8 cellular contexts compared by ENCODE assay signal in the genomic region with DNA sequence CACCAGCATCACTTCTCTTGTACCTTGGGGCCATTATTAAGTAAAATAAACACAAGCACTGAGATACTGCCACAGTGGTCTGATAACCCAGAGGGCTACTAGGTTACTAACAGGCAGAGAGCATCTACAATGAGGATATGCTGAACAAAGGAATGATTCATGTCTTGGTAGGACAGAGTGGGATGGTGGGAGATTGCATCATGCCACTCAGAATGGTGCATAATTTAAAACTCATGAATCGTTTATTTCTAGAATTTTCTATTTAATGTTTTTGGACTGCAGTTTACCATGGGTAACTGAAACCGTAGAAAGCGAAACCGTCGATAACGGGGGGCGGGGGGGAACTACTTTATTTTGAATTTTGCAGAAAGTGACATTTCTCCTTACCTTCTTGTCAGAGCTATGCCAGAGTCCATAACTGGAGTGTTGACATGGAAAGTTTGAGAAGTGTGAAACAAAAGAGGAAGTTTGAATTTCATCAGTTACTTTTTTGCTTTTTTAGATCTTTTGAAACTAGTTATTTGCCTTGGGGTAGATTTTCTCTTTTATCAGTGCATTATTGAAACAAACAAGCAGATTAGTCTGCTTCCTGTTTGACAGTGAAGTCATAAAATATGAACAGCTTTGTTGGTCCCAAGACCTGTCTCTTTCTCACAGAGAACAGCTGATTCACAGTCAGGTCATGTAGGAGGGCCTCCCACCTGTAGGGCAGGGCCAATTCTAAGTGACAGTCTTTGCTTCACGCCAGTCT.
DNase-seq lines count a peak whose midpoint lies in the region; ATAC-seq and TF ChIP-seq lines count a peak whose summit lies in the region.

No MANE protein-coding gene starts in this region.

- WGBS in upper lobe of left lung, 2 donors: 56 to 67% methylated on average over 8 of the region's 8 CpGs

- TF ChIP-seq POLR2A in upper lobe of left lung (IDR thresholded peaks at IDR 0.05): no peak

- no peaks in the 10 kb centered on the region for H3K27me3 ChIP-seq in upper lobe of left lung

- ATAC-seq in GM21367 (IDR thresholded peaks at IDR 0.05; ENCODE audit: unreplicated experiment) (peak; percentile 95), HG03460 (IDR thresholded peaks at IDR 0.05; ENCODE audit: unreplicated experiment) (peak; percentile 92), upper lobe of left lung (ENCODE audit: low FRiP score in 2 of 2) (no peak)
- ATAC-seq in stimulated activated effector memory CD8-positive, alpha-beta T cell treated with anti-CD3 and anti-CD28 coated beads, Interleukin-12 subunit alpha, Interleukin-12 subunit beta, amount 100 ng/mL, for 72 hours: peak; percentile 94

- peak; percentile 80 for DNase-seq in GM12865 (ENCODE audit: low read depth)
- DNase-seq in activated T-helper 2 cell treated with anti-CD3 and anti-CD28 coated beads, Interferon-gamma antibody, Interleukin-2, Interleukin-4, amounts not matched to agents 10 μg/mL and 5 μg/mL and 100 μg/mL, durations not matched to agents 14 hours and 24 hours and 36 hours (ENCODE audit: low spot score): no peak
- DNase-seq in stimulated activated effector memory CD8-positive, alpha-beta T cell treated with anti-CD3 and anti-CD28 coated beads, Interleukin-12 subunit alpha, Interleukin-12 subunit beta, amount 100 ng/mL, for 72 hours (ENCODE audit: low spot score in 2 of 2): no peak
- DNase-seq in DMS79 treated with DMSO at 0.1 percent for 48 hours (lab: John Stamatoyannopoulos, UW): no peak
- DNase-seq in COLO668 (lab: John Stamatoyannopoulos, UW; ENCODE audit: unreplicated experiment): no peak
- DNase-seq in upper lobe of left lung: no peak

- H3K4me1 Mint-ChIP-seq in activated T-helper 2 cell treated with anti-CD3 and anti-CD28 coated beads, Interferon-gamma antibody, Interleukin-2, Interleukin-4, amounts not matched to agents 10 μg/mL and 5 μg/mL and 100 μg/mL, durations not matched to agents 14 hours and 24 hours and 36 hours (ENCODE audit: low read depth): peaks cover 16% of the 10 kb centered on the region
- H3K4me1 Mint-ChIP-seq in stimulated activated effector memory CD8-positive, alpha-beta T cell treated with anti-CD3 and anti-CD28 coated beads, Interleukin-12 subunit alpha, Interleukin-12 subunit beta, amount 100 ng/mL, for 72 hours: peaks cover 10% of the 10 kb centered on the region

- H3K4me3 ChIP-seq in GM12865 (ENCODE audit: low read depth, low read length) (peak overlapping the region; percentile 11), upper lobe of left lung (no peak overlapping the region)

- H3K4me3 Mint-ChIP-seq in activated T-helper 2 cell treated with anti-CD3 and anti-CD28 coated beads, Interferon-gamma antibody, Interleukin-2, Interleukin-4, amounts not matched to agents 10 μg/mL and 5 μg/mL and 100 μg/mL, durations not matched to agents 14 hours and 24 hours and 36 hours (ENCODE audit: low read depth): no peak overlapping the region
- peak overlapping the region; percentile 26 for H3K4me3 Mint-ChIP-seq in stimulated activated effector memory CD8-positive, alpha-beta T cell treated with anti-CD3 and anti-CD28 coated beads, Interleukin-12 subunit alpha, Interleukin-12 subunit beta, amount 100 ng/mL, for 72 hours

- no peaks in the 10 kb centered on the region for H3K36me3 Mint-ChIP-seq in activated T-helper 2 cell treated with anti-CD3 and anti-CD28 coated beads, Interferon-gamma antibody, Interleukin-2, Interleukin-4, amounts not matched to agents 10 μg/mL and 5 μg/mL and 100 μg/mL, durations not matched to agents 14 hours and 24 hours and 36 hours (ENCODE audit: low read depth)
- no peaks in the 10 kb centered on the region for H3K36me3 Mint-ChIP-seq in stimulated activated effector memory CD8-positive, alpha-beta T cell treated with anti-CD3 and anti-CD28 coated beads, Interleukin-12 subunit alpha, Interleukin-12 subunit beta, amount 100 ng/mL, for 72 hours

- no peaks in the 10 kb centered on the region for H3K9me3 Mint-ChIP-seq in activated T-helper 2 cell treated with anti-CD3 and anti-CD28 coated beads, Interferon-gamma antibody, Interleukin-2, Interleukin-4, amounts not matched to agents 10 μg/mL and 5 μg/mL and 100 μg/mL, durations not matched to agents 14 hours and 24 hours and 36 hours
- H3K9me3 Mint-ChIP-seq in stimulated activated effector memory CD8-positive, alpha-beta T cell treated with anti-CD3 and anti-CD28 coated beads, Interleukin-12 subunit alpha, Interleukin-12 subunit beta, amount 100 ng/mL, for 72 hours: no peaks in the 10 kb centered on the region

- peaks cover 4% of the 10 kb centered on the region for H3K27me3 Mint-ChIP-seq in activated T-helper 2 cell treated with anti-CD3 and anti-CD28 coated beads, Interferon-gamma antibody, Interleukin-2, Interleukin-4, amounts not matched to agents 10 μg/mL and 5 μg/mL and 100 μg/mL, durations not matched to agents 14 hours and 24 hours and 36 hours (ENCODE audit: low read depth)

- intact Hi-C loops in activated T-helper 2 cell treated with anti-CD3 and anti-CD28 coated beads, Interferon-gamma antibody, Interleukin-2, Interleukin-4, amounts not matched to agents 10 μg/mL and 5 μg/mL and 100 μg/mL, durations not matched to agents 14 hours and 24 hours and 36 hours (cut with micrococcal nuclease): loop anchor here (10.0 kb wide), 1 partner anchor 585 kb away; no protein-coding TSS in a partner anchor

- no peak for TF ChIP-seq CTCF in GM12865 (IDR thresholded peaks at IDR 0.05; ENCODE audit: insufficient read depth, low read depth, low read length, missing control alignments)
- TF ChIP-seq CTCF in upper lobe of left lung (IDR thresholded peaks at IDR 0.05): no peak

- peak overlapping the region; percentile 64 for H3K27ac Mint-ChIP-seq in activated T-helper 2 cell treated with anti-CD3 and anti-CD28 coated beads, Interferon-gamma antibody, Interleukin-2, Interleukin-4, amounts not matched to agents 10 μg/mL and 5 μg/mL and 100 μg/mL, durations not matched to agents 14 hours and 24 hours and 36 hours
- H3K27ac Mint-ChIP-seq in stimulated activated effector memory CD8-positive, alpha-beta T cell treated with anti-CD3 and anti-CD28 coated beads, Interleukin-12 subunit alpha, Interleukin-12 subunit beta, amount 100 ng/mL, for 72 hours: peak overlapping the region; percentile 88

- H3K27ac ChIP-seq in upper lobe of left lung: no peak overlapping the region

- H3K36me3 ChIP-seq in upper lobe of left lung: no peaks in the 10 kb centered on the region

- no peak for TF ChIP-seq EP300 in upper lobe of left lung (IDR thresholded peaks at IDR 0.05)

- H3K9me3 ChIP-seq in upper lobe of left lung: no peaks in the 10 kb centered on the region

- no peaks in the 10 kb centered on the region for H3K4me1 ChIP-seq in upper lobe of left lung

Comparison
In these comparisons a context has a peak if more than half of its experiments do, and no peak if none do; other contexts are left out.
1. ATAC-seq: peak in GM21367 (single experiment), HG03460 (single experiment) and stimulated activated effector memory CD8-positive, alpha-beta T cell treated with anti-CD3 and anti-CD28 coated beads, Interleukin-12 subunit alpha, Interleukin-12 subunit beta, amount 100 ng/mL, for 72 hours (single experiment); none in upper lobe of left lung (0 of 2).